ENCODE assay signal across 1 cellular context in the genomic region with DNA sequence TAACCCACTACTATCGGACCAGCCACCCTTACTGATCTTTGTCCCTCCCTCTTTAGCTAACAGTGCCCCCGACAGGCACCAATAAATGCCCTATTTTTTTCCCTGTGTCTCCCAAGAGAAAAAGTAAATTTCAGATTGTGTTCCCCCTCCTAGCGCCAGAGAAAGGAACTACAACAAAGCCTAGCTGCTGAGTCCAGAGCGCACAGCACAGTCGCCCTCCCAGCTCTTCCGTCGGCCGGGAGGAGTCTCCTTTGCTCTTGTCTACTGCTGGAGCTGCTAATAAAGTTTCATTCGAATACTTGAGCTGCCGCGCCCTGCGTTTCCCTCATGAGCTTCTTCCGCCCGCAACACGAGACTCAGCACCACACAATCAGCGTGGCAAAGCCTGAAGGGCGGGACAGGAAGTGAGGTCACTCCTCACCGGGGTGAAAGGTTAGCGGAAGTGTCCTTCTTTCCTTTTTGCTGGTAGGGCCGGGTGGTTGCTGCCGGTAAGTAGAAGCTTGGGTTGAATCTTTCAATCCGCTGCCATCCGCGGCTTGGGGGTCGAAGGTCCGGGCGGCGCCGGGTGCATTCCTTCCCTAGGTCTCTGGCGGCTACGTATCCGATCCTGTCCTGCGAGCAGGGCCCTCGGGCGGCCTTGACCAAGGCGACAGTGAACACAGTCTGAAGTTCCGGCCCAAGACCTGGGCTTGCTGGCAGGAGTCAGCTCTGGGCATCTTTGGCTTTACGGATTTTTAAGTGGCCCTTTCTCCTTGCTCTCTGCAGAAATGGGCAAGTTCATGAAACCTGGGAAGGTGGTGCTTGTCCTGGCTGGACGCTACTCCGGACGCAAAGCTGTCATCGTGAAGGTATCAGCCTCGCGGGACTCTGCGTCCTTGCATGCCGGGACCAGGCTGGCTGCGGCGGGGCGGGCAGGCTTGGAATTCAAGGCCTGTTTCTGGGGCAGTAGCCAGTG.
TF ChIP-seq lines count a peak whose summit lies in the region.

Gene RPL27, plus strand, starts transcription at position 436 of the 955 bp plus-strand sequence. Its CDS starts 332 bp downstream, at position 768.

TF ChIP-seq in K562, 482 proteins besides CTCF, POLR2A, EP300 and RAD21 (continued from another document and continues in another):
- TF ChIP-seq, protein P1, sequence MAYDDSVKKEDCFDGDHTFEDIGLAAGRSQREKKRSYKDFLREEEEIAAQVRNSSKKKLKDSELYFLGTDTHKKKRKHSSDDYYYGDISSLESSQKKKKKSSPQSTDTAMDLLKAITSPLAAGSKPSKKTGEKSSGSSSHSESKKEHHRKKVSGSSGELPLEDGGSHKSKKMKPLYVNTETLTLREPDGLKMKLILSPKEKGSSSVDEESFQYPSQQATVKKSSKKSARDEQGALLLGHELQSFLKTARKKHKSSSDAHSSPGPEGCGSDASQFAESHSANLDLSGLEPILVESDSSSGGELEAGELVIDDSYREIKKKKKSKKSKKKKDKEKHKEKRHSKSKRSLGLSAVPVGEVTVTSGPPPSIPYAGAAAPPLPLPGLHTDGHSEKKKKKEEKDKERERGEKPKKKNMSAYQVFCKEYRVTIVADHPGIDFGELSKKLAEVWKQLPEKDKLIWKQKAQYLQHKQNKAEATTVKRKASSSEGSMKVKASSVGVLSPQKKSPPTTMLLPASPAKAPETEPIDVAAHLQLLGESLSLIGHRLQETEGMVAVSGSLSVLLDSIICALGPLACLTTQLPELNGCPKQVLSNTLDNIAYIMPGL (CRISPR knock-in tag; IDR thresholded peaks at IDR 0.05) = peak; percentile 90
- TF ChIP-seq BRF1 (IDR thresholded peaks at IDR 0.05; ENCODE audit: borderline replicate concordance, extremely low read depth, insufficient read length) (no peak), TSHZ1 (CRISPR knock-in tag; IDR thresholded peaks at IDR 0.05) (no peak), IFI16 (CRISPR knock-in tag; IDR thresholded peaks at IDR 0.05) (no peak), MTF1 (CRISPR knock-in tag; IDR thresholded peaks at IDR 0.05; ENCODE audit: borderline replicate concordance) (no peak), ZNF143 (CRISPR knock-in tag; IDR thresholded peaks at IDR 0.05) (no peak; the same call in 1 of the 2 replicates), CBX1 (IDR thresholded peaks at IDR 0.05; ENCODE audit: low read depth) (0 out of 2 replicates have a peak, but pooled peaks have one; percentile 39), ZSCAN32 (CRISPR knock-in tag; IDR thresholded peaks at IDR 0.05) (no peak), ZNF668 (CRISPR knock-in tag; IDR thresholded peaks at IDR 0.05) (no peak), HIVEP1 (CRISPR knock-in tag; IDR thresholded peaks at IDR 0.05) (no peak), RAD51 (IDR thresholded peaks at IDR 0.05; ENCODE audit: borderline replicate concordance, low read depth) (peak; percentile 67; the same call in 1 of the 2 replicates), KDM2B (CRISPR knock-in tag; IDR thresholded peaks at IDR 0.05) (no peak), CAMTA2 (CRISPR knock-in tag; conservative IDR thresholded peaks at IDR 0.05) (no peak), MCM5 (IDR thresholded peaks at IDR 0.05; ENCODE audit: low read depth) (no peak), RBM15 (IDR thresholded peaks at IDR 0.05; ENCODE audit: insufficient read depth, low read length) (no peak), ZNF408 (CRISPR knock-in tag; IDR thresholded peaks at IDR 0.05; ENCODE audit: low read depth) (no peak), ZNF311 (CRISPR knock-in tag; IDR thresholded peaks at IDR 0.05) (no peak), RBM14 (IDR thresholded peaks at IDR 0.05; ENCODE audit: borderline replicate concordance, insufficient read depth, low read depth, low read length) (no peak), HCFC1 (IDR thresholded peaks at IDR 0.05; ENCODE audit: low read depth, low read length) (peak; percentile 95), TEAD2 (tag; IDR thresholded peaks at IDR 0.05) (peak; percentile 57; the same call in 1 of the 2 replicates), ERF (CRISPR knock-in tag; IDR thresholded peaks at IDR 0.05) (no peak), THRB (CRISPR knock-in tag; conservative IDR thresholded peaks at IDR 0.05) (no peak), BRD9 (IDR thresholded peaks at IDR 0.05; ENCODE audit: low read depth, partially characterized antibody) (peak; percentile 98), FOXK1 (CRISPR knock-in tag; IDR thresholded peaks at IDR 0.05; ENCODE audit: borderline replicate concordance) (no peak), STAT5A (IDR thresholded peaks at IDR 0.05; ENCODE audit: borderline replicate concordance, low read length) (peak; percentile 29; the same call in 1 of the 2 replicates), ESRRB (CRISPR knock-in tag; IDR thresholded peaks at IDR 0.05; ENCODE audit: borderline replicate concordance) (no peak), ASH1L (IDR thresholded peaks at IDR 0.05; ENCODE audit: borderline replicate concordance, low read depth, partially characterized antibody) (peak; percentile 63), PHTF2 (CRISPR knock-in tag; IDR thresholded peaks at IDR 0.05) (no peak), JUN (IDR thresholded peaks at IDR 0.05; ENCODE audit: borderline replicate concordance, low read depth, low read length) (peak; percentile 86), JUN (CRISPR knock-in tag; IDR thresholded peaks at IDR 0.05; ENCODE audit: borderline replicate concordance) (no peak), ZNF232 (CRISPR knock-in tag; IDR thresholded peaks at IDR 0.05) (no peak)
- TF ChIP-seq, protein P2, sequence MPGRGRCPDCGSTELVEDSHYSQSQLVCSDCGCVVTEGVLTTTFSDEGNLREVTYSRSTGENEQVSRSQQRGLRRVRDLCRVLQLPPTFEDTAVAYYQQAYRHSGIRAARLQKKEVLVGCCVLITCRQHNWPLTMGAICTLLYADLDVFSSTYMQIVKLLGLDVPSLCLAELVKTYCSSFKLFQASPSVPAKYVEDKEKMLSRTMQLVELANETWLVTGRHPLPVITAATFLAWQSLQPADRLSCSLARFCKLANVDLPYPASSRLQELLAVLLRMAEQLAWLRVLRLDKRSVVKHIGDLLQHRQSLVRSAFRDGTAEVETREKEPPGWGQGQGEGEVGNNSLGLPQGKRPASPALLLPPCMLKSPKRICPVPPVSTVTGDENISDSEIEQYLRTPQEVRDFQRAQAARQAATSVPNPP (IDR thresholded peaks at IDR 0.05; ENCODE audit: borderline replicate concordance, insufficient read depth, insufficient read length) = no peak
- TF ChIP-seq, protein P3, sequence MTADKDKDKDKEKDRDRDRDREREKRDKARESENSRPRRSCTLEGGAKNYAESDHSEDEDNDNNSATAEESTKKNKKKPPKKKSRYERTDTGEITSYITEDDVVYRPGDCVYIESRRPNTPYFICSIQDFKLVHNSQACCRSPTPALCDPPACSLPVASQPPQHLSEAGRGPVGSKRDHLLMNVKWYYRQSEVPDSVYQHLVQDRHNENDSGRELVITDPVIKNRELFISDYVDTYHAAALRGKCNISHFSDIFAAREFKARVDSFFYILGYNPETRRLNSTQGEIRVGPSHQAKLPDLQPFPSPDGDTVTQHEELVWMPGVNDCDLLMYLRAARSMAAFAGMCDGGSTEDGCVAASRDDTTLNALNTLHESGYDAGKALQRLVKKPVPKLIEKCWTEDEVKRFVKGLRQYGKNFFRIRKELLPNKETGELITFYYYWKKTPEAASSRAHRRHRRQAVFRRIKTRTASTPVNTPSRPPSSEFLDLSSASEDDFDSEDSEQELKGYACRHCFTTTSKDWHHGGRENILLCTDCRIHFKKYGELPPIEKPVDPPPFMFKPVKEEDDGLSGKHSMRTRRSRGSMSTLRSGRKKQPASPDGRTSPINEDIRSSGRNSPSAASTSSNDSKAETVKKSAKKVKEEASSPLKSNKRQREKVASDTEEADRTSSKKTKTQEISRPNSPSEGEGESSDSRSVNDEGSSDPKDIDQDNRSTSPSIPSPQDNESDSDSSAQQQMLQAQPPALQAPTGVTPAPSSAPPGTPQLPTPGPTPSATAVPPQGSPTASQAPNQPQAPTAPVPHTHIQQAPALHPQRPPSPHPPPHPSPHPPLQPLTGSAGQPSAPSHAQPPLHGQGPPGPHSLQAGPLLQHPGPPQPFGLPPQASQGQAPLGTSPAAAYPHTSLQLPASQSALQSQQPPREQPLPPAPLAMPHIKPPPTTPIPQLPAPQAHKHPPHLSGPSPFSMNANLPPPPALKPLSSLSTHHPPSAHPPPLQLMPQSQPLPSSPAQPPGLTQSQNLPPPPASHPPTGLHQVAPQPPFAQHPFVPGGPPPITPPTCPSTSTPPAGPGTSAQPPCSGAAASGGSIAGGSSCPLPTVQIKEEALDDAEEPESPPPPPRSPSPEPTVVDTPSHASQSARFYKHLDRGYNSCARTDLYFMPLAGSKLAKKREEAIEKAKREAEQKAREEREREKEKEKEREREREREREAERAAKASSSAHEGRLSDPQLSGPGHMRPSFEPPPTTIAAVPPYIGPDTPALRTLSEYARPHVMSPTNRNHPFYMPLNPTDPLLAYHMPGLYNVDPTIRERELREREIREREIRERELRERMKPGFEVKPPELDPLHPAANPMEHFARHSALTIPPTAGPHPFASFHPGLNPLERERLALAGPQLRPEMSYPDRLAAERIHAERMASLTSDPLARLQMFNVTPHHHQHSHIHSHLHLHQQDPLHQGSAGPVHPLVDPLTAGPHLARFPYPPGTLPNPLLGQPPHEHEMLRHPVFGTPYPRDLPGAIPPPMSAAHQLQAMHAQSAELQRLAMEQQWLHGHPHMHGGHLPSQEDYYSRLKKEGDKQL (CRISPR knock-in tag; IDR thresholded peaks at IDR 0.05; ENCODE audit: borderline replicate concordance) = no peak
- TF ChIP-seq, protein P4, sequence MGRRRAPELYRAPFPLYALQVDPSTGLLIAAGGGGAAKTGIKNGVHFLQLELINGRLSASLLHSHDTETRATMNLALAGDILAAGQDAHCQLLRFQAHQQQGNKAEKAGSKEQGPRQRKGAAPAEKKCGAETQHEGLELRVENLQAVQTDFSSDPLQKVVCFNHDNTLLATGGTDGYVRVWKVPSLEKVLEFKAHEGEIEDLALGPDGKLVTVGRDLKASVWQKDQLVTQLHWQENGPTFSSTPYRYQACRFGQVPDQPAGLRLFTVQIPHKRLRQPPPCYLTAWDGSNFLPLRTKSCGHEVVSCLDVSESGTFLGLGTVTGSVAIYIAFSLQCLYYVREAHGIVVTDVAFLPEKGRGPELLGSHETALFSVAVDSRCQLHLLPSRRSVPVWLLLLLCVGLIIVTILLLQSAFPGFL (CRISPR knock-in tag; IDR thresholded peaks at IDR 0.05) = peak; percentile 94
- TF ChIP-seq, protein P5, sequence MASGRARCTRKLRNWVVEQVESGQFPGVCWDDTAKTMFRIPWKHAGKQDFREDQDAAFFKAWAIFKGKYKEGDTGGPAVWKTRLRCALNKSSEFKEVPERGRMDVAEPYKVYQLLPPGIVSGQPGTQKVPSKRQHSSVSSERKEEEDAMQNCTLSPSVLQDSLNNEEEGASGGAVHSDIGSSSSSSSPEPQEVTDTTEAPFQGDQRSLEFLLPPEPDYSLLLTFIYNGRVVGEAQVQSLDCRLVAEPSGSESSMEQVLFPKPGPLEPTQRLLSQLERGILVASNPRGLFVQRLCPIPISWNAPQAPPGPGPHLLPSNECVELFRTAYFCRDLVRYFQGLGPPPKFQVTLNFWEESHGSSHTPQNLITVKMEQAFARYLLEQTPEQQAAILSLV (tag; IDR thresholded peaks at IDR 0.05) = 0 out of 2 replicates have a peak, but pooled peaks have one; percentile 15
- TF ChIP-seq, protein P6, sequence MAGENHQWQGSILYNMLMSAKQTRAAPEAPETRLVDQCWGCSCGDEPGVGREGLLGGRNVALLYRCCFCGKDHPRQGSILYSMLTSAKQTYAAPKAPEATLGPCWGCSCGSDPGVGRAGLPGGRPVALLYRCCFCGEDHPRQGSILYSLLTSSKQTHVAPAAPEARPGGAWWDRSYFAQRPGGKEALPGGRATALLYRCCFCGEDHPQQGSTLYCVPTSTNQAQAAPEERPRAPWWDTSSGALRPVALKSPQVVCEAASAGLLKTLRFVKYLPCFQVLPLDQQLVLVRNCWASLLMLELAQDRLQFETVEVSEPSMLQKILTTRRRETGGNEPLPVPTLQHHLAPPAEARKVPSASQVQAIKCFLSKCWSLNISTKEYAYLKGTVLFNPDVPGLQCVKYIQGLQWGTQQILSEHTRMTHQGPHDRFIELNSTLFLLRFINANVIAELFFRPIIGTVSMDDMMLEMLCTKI (IDR thresholded peaks at IDR 0.05; ENCODE audit: partially characterized antibody) = no peak
- TF ChIP-seq, protein P7, sequence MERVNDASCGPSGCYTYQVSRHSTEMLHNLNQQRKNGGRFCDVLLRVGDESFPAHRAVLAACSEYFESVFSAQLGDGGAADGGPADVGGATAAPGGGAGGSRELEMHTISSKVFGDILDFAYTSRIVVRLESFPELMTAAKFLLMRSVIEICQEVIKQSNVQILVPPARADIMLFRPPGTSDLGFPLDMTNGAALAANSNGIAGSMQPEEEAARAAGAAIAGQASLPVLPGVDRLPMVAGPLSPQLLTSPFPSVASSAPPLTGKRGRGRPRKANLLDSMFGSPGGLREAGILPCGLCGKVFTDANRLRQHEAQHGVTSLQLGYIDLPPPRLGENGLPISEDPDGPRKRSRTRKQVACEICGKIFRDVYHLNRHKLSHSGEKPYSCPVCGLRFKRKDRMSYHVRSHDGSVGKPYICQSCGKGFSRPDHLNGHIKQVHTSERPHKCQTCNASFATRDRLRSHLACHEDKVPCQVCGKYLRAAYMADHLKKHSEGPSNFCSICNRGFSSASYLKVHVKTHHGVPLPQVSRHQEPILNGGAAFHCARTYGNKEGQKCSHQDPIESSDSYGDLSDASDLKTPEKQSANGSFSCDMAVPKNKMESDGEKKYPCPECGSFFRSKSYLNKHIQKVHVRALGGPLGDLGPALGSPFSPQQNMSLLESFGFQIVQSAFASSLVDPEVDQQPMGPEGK (CRISPR knock-in tag; IDR thresholded peaks at IDR 0.05; ENCODE audit: borderline replicate concordance) = no peak
